In the genomic region with DNA sequence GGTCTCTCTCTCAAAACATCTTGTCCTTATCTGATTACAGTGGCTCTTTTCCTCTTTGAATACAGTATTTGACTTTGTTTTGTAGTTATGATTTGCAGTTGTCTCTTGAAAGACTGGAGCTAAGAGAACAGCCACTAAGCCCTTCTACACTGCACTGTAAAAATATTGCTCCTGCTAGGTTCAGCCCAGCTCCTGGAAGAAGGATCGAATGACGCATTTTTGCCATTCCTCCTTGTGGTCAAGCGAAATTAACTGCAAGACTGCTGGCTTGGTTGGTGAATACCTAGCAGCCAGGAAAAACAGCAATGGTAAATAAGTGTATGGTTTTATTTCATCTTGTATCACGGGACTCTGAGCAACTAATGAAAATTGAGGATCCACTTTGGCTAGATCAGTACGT, we compare ENCODE assay signal across 15 cellular contexts.
DNase-seq lines count a peak whose midpoint lies in the region; ATAC-seq and TF ChIP-seq lines count a peak whose summit lies in the region.
"Had no signal": no experiment of that assay in that cellular context is flagged by ENCODE, and none has a peak within 500 bp of the region (broad histone marks: within the 10 kb centered on the region; RNA-seq: fewer than 3 reads in every experiment).

No MANE protein-coding gene starts in this region.

- H3K27me3 ChIP-seq in MG63 = no peaks in the 10 kb centered on the region
- H3K27me3 ChIP-seq: upper lobe of left lung had no signal

- H3K9me3 Mint-ChIP-seq in Calu3 (ENCODE audit: low read depth, unreplicated experiment) (no peaks in the 10 kb centered on the region), nephron (no peaks in the 10 kb centered on the region)
- no peaks in the 10 kb centered on the region for H3K9me3 Mint-ChIP-seq in activated T-helper 1 cell treated with anti-CD3 and anti-CD28 coated beads, Interleukin-12 subunit alpha, Interleukin-12 subunit beta, Interleukin-2, Interleukin-4 antibody, amounts not matched to agents 30 ng/mL and 10 ng/mL and 1 ng/mL, durations not matched to agents 14 hours and 24 hours and 36 hours
- peaks cover 2% of the 10 kb centered on the region for H3K9me3 Mint-ChIP-seq in activated CD8-positive, alpha-beta memory T cell treated with anti-CD3 and anti-CD28 coated beads, Interleukin-2, amount 10 ng/mL, durations not matched to agents 7 days and 5 days (ENCODE audit: low read depth)

- no TSS peak for BruUV-seq in Calu3 (replicated peaks; lab: Mats Ljungman, UMichigan)

- H3K36me3 Mint-ChIP-seq in Calu3 (ENCODE audit: insufficient read depth, unreplicated experiment) (no peaks in the 10 kb centered on the region), nephron (ENCODE audit: low read depth) (no peaks in the 10 kb centered on the region)
- no peaks in the 10 kb centered on the region for H3K36me3 Mint-ChIP-seq in activated T-helper 1 cell treated with anti-CD3 and anti-CD28 coated beads, Interleukin-12 subunit alpha, Interleukin-12 subunit beta, Interleukin-2, Interleukin-4 antibody, amounts not matched to agents 30 ng/mL and 10 ng/mL and 1 ng/mL, durations not matched to agents 14 hours and 24 hours and 36 hours (ENCODE audit: low read depth)
- H3K36me3 Mint-ChIP-seq in activated CD8-positive, alpha-beta memory T cell treated with anti-CD3 and anti-CD28 coated beads, Interleukin-2, amount 10 ng/mL, durations not matched to agents 7 days and 5 days = no peaks in the 10 kb centered on the region
- H3K36me3 Mint-ChIP-seq: activated naive CD4-positive, alpha-beta T cell treated with anti-CD3 and anti-CD28 coated beads, Interleukin-2, amount 50 U/mL, for 24 hours; CD4-positive, CD25-positive, alpha-beta regulatory T cell had no signal

- DNase-seq in Calu3 (peak; percentile 12), MG63 (peak; percentile 34), epithelial cell of prostate (ENCODE audit: low read depth, low spot score) (peak; percentile 10), SHP77 (lab: John Stamatoyannopoulos, UW) (no peak), NCI-H128 (lab: John Stamatoyannopoulos, UW; ENCODE audit: unreplicated experiment) (no peak)
- no peak for DNase-seq in activated T-helper 1 cell treated with anti-CD3 and anti-CD28 coated beads, Interleukin-12 subunit alpha, Interleukin-12 subunit beta, Interleukin-2, Interleukin-4 antibody, amounts not matched to agents 30 ng/mL and 10 ng/mL and 1 ng/mL, durations not matched to agents 14 hours and 24 hours and 36 hours (ENCODE audit: low spot score)
- DNase-seq in activated CD8-positive, alpha-beta memory T cell treated with anti-CD3 and anti-CD28 coated beads, Interleukin-2, amount 10 ng/mL, durations not matched to agents 7 days and 5 days = no peak
- DNase-seq: activated CD4-positive, alpha-beta T cell treated with anti-CD3 and anti-CD28 coated beads for 48 hours; CD4-positive, CD25-positive, alpha-beta regulatory T cell; SIG-M5; upper lobe of left lung had no signal

- CTCF ChIA-PET in Calu3 (lab: Charles Lee) = no interaction called here
- CTCF ChIA-PET in activated CD8-positive, alpha-beta memory T cell treated with anti-CD3 and anti-CD28 coated beads, Interleukin-2, amount 10 ng/mL, durations not matched to agents 7 days and 5 days (lab: Charles Lee) = no interaction called here

- H3K27ac Mint-ChIP-seq in Calu3 (ENCODE audit: unreplicated experiment) (no peak overlapping the region), nephron (peak overlapping the region in 2 of 3 experiments; percentile 18 to 80)
- no peak overlapping the region for H3K27ac Mint-ChIP-seq in activated T-helper 1 cell treated with anti-CD3 and anti-CD28 coated beads, Interleukin-12 subunit alpha, Interleukin-12 subunit beta, Interleukin-2, Interleukin-4 antibody, amounts not matched to agents 30 ng/mL and 10 ng/mL and 1 ng/mL, durations not matched to agents 14 hours and 24 hours and 36 hours
- H3K27ac Mint-ChIP-seq in activated CD8-positive, alpha-beta memory T cell treated with anti-CD3 and anti-CD28 coated beads, Interleukin-2, amount 10 ng/mL, durations not matched to agents 7 days and 5 days = no peak overlapping the region
- H3K27ac Mint-ChIP-seq: activated naive CD4-positive, alpha-beta T cell treated with anti-CD3 and anti-CD28 coated beads, Interleukin-2, amount 50 U/mL, for 24 hours; CD4-positive, CD25-positive, alpha-beta regulatory T cell had no signal

- no peak overlapping the region for H3K4me3 Mint-ChIP-seq in Calu3 (ENCODE audit: low read depth, unreplicated experiment)
- H3K4me3 Mint-ChIP-seq in nephron = no peak overlapping the region
- H3K4me3 Mint-ChIP-seq in activated T-helper 1 cell treated with anti-CD3 and anti-CD28 coated beads, Interleukin-12 subunit alpha, Interleukin-12 subunit beta, Interleukin-2, Interleukin-4 antibody, amounts not matched to agents 30 ng/mL and 10 ng/mL and 1 ng/mL, durations not matched to agents 14 hours and 24 hours and 36 hours = no peak overlapping the region
- no peak overlapping the region for H3K4me3 Mint-ChIP-seq in activated CD8-positive, alpha-beta memory T cell treated with anti-CD3 and anti-CD28 coated beads, Interleukin-2, amount 10 ng/mL, durations not matched to agents 7 days and 5 days
- H3K4me3 Mint-ChIP-seq: activated naive CD4-positive, alpha-beta T cell treated with anti-CD3 and anti-CD28 coated beads, Interleukin-2, amount 50 U/mL, for 24 hours; CD4-positive, CD25-positive, alpha-beta regulatory T cell had no signal

- no peak overlapping the region for H3K4me3 ChIP-seq in MG63
- H3K4me3 ChIP-seq: prostate gland, upper lobe of left lung had no signal

- no peak for ATAC-seq in activated CD8-positive, alpha-beta memory T cell treated with anti-CD3 and anti-CD28 coated beads, Interleukin-2, amount 10 ng/mL, durations not matched to agents 7 days and 5 days
- ATAC-seq: left lobe of liver had no signal

- intact Hi-C loops in Calu3 (cut with micrococcal nuclease; ENCODE audit: unreplicated experiment) = no loop called here
- intact Hi-C loops in activated T-helper 1 cell treated with anti-CD3 and anti-CD28 coated beads, Interleukin-12 subunit alpha, Interleukin-12 subunit beta, Interleukin-2, Interleukin-4 antibody, amounts not matched to agents 30 ng/mL and 10 ng/mL and 1 ng/mL, durations not matched to agents 14 hours and 24 hours and 36 hours (cut with micrococcal nuclease) = no loop called here

- H3K27me3 Mint-ChIP-seq in Calu3 (ENCODE audit: unreplicated experiment) (no peaks in the 10 kb centered on the region), nephron (ENCODE audit: low read depth) (no peaks in the 10 kb centered on the region)
- no peaks in the 10 kb centered on the region for H3K27me3 Mint-ChIP-seq in activated T-helper 1 cell treated with anti-CD3 and anti-CD28 coated beads, Interleukin-12 subunit alpha, Interleukin-12 subunit beta, Interleukin-2, Interleukin-4 antibody, amounts not matched to agents 30 ng/mL and 10 ng/mL and 1 ng/mL, durations not matched to agents 14 hours and 24 hours and 36 hours (ENCODE audit: insufficient read depth)
- H3K27me3 Mint-ChIP-seq in activated CD8-positive, alpha-beta memory T cell treated with anti-CD3 and anti-CD28 coated beads, Interleukin-2, amount 10 ng/mL, durations not matched to agents 7 days and 5 days = no peaks in the 10 kb centered on the region
- H3K27me3 Mint-ChIP-seq: activated naive CD4-positive, alpha-beta T cell treated with anti-CD3 and anti-CD28 coated beads, Interleukin-2, amount 50 U/mL, for 24 hours; CD4-positive, CD25-positive, alpha-beta regulatory T cell had no signal

- H3K9me3 ChIP-seq in MG63 = no peaks in the 10 kb centered on the region
- H3K9me3 ChIP-seq: prostate gland, upper lobe of left lung had no signal

- peaks cover 7% of the 10 kb centered on the region for H3K4me1 Mint-ChIP-seq in Calu3 (ENCODE audit: low read depth, unreplicated experiment)
- H3K4me1 Mint-ChIP-seq in nephron = peaks cover 32% of the 10 kb centered on the region
- H3K4me1 Mint-ChIP-seq in activated T-helper 1 cell treated with anti-CD3 and anti-CD28 coated beads, Interleukin-12 subunit alpha, Interleukin-12 subunit beta, Interleukin-2, Interleukin-4 antibody, amounts not matched to agents 30 ng/mL and 10 ng/mL and 1 ng/mL, durations not matched to agents 14 hours and 24 hours and 36 hours (ENCODE audit: low read depth) = no peaks in the 10 kb centered on the region
- no peaks in the 10 kb centered on the region for H3K4me1 Mint-ChIP-seq in activated CD8-positive, alpha-beta memory T cell treated with anti-CD3 and anti-CD28 coated beads, Interleukin-2, amount 10 ng/mL, durations not matched to agents 7 days and 5 days
- H3K4me1 Mint-ChIP-seq: activated naive CD4-positive, alpha-beta T cell treated with anti-CD3 and anti-CD28 coated beads, Interleukin-2, amount 50 U/mL, for 24 hours; CD4-positive, CD25-positive, alpha-beta regulatory T cell had no signal

- no peaks in the 10 kb centered on the region for H3K36me3 ChIP-seq in MG63
- H3K36me3 ChIP-seq: prostate gland, upper lobe of left lung had no signal

- H3K27ac ChIP-seq in epithelial cell of prostate = no peak overlapping the region
- H3K27ac ChIP-seq: prostate gland, upper lobe of left lung had no signal

- TF ChIP-seq CTCF in Calu3 (IDR thresholded peaks at IDR 0.05; ENCODE audit: unreplicated experiment) = no peak
- peak in 1 of 3 experiments; percentile 15 for TF ChIP-seq CTCF in nephron (IDR thresholded peaks at IDR 0.05; ENCODE audit: unreplicated experiment in 3 of 3)

Comparison
In these comparisons a context has a peak if more than half of its experiments do, and no peak if none do; other contexts are left out.
1. DNase-seq: peak in Calu3 (single experiment), MG63 (single experiment) and epithelial cell of prostate (single experiment); none in activated T-helper 1 cell treated with anti-CD3 and anti-CD28 coated beads, Interleukin-12 subunit alpha, Interleukin-12 subunit beta, Interleukin-2, Interleukin-4 antibody, amounts not matched to agents 30 ng/mL and 10 ng/mL and 1 ng/mL, durations not matched to agents 14 hours and 24 hours and 36 hours (single experiment), activated CD8-positive, alpha-beta memory T cell treated with anti-CD3 and anti-CD28 coated beads, Interleukin-2, amount 10 ng/mL, durations not matched to agents 7 days and 5 days (single experiment), SHP77 (0 of 2) and NCI-H128 (single experiment).
2. H3K27ac Mint-ChIP-seq: peak in nephron (2 of 3); none in Calu3 (single experiment), activated T-helper 1 cell treated with anti-CD3 and anti-CD28 coated beads, Interleukin-12 subunit alpha, Interleukin-12 subunit beta, Interleukin-2, Interleukin-4 antibody, amounts not matched to agents 30 ng/mL and 10 ng/mL and 1 ng/mL, durations not matched to agents 14 hours and 24 hours and 36 hours (single experiment) and activated CD8-positive, alpha-beta memory T cell treated with anti-CD3 and anti-CD28 coated beads, Interleukin-2, amount 10 ng/mL, durations not matched to agents 7 days and 5 days (single experiment).